ENCODE assay signal across 16 cellular contexts in the genomic region with DNA sequence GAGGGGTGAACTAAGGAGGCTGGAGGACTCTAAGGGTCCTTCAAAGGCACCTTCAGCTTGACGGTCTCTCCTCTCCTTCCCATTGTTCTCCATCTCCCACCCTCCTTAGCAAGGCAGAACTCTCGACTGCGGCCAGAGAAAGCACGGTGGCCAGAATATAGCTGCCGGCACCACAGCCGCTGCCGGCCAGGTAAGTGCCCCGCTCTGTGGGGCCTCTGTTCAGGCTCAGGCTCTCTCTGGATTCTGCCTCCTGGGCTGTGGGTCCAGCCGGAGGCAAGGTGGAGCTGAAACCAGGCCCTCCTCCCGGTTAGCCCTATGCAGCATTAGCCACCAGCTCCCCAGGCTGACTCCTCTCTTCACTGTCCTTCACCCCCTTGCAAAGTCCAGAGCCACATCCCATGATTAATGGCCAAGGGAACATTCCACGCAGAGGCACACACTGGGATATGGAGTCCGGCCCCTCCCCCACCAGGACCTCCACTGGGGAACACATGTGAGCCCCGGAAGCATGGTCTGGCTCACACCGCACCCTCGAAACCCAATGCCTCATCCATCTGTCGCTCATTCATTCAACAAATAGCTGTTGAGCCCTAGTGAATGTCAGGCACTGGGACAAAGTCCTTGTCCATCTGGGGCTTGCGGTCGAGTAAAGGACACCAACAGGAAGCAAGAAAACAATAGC.
"Had no signal": no experiment of that assay in that cellular context is flagged by ENCODE, and none has a peak within 500 bp of the region (broad histone marks: within the 10 kb centered on the region; RNA-seq: fewer than 3 reads in every experiment).

No MANE protein-coding gene starts in this region.

- DNase-seq: activated CD4-positive, alpha-beta T cell treated with anti-CD3 and anti-CD28 coated beads, Interleukin-2, amount 50 U/mL, for 48 hours; activated CD8-positive, alpha-beta memory T cell treated with anti-CD3 and anti-CD28 coated beads, Interleukin-2, amount 10 ng/mL, durations not matched to agents 7 days and 5 days; activated effector memory CD4-positive, alpha-beta T cell treated with anti-CD3 and anti-CD28 coated beads, Interleukin-2, amount 50 U/mL, for 16 hours; activated T-cell treated with anti-CD3 and anti-CD28 coated beads, Interleukin-2, amount 50 U/mL, for 24 hours; anterior cingulate cortex; esophagus squamous epithelium; foreskin fibroblast; head of caudate nucleus; ovary; stimulated activated CD4-positive, alpha-beta T cell treated with anti-CD3 and anti-CD28 coated beads, Interleukin-4, amount 100 ng/mL, for 24 hours; stimulated activated naive CD8-positive, alpha-beta T cell treated with anti-CD3 and anti-CD28 coated beads, Interleukin-15, amount 100 ng/mL, for 72 hours; T-helper 2 cell had no signal

- H3K4me1 Mint-ChIP-seq: activated CD8-positive, alpha-beta memory T cell treated with anti-CD3 and anti-CD28 coated beads, Interleukin-2, amount 10 ng/mL, durations not matched to agents 7 days and 5 days had no signal

- H3K36me3 ChIP-seq: left ventricle myocardium inferior, ovary had no signal

- H3K27ac ChIP-seq: esophagus squamous epithelium, left ventricle myocardium inferior, ovary had no signal

- H3K27ac Mint-ChIP-seq: activated CD8-positive, alpha-beta memory T cell treated with anti-CD3 and anti-CD28 coated beads, Interleukin-2, amount 10 ng/mL, durations not matched to agents 7 days and 5 days; activated naive CD8-positive, alpha-beta T cell; activated T-cell treated with anti-CD3 and anti-CD28 coated beads, Interleukin-2, amount 50 U/mL, for 24 hours had no signal

- H3K27me3 Mint-ChIP-seq: activated naive CD8-positive, alpha-beta T cell; activated T-cell treated with anti-CD3 and anti-CD28 coated beads, Interleukin-2, amount 50 U/mL, for 24 hours had no signal

- H3K36me3 Mint-ChIP-seq: activated CD8-positive, alpha-beta memory T cell treated with anti-CD3 and anti-CD28 coated beads, Interleukin-2, amount 10 ng/mL, durations not matched to agents 7 days and 5 days; activated naive CD8-positive, alpha-beta T cell had no signal

- ATAC-seq: activated CD4-positive, CD25-positive, alpha-beta regulatory T cell treated with anti-CD3 and anti-CD28 coated beads, Interleukin-2, amount 50 U/mL, for 24 hours; activated CD8-positive, alpha-beta memory T cell treated with anti-CD3 and anti-CD28 coated beads, Interleukin-2, amount 10 ng/mL, durations not matched to agents 7 days and 5 days; stimulated activated naive CD8-positive, alpha-beta T cell treated with anti-CD3 and anti-CD28 coated beads, Interleukin-15, amount 100 ng/mL, for 72 hours had no signal

- H3K9me3 ChIP-seq: esophagus squamous epithelium, left ventricle myocardium inferior, ovary had no signal

- H3K4me3 ChIP-seq: esophagus squamous epithelium, left ventricle myocardium inferior, ovary had no signal

- H3K9me3 Mint-ChIP-seq: activated T-cell treated with anti-CD3 and anti-CD28 coated beads, Interleukin-2, amount 50 U/mL, for 24 hours; neural crest cell; stimulated activated naive CD8-positive, alpha-beta T cell treated with anti-CD3 and anti-CD28 coated beads, Interleukin-15, amount 100 ng/mL, for 72 hours had no signal

- H3K4me3 Mint-ChIP-seq: activated CD8-positive, alpha-beta memory T cell treated with anti-CD3 and anti-CD28 coated beads, Interleukin-2, amount 10 ng/mL, durations not matched to agents 7 days and 5 days; activated naive CD8-positive, alpha-beta T cell; activated T-cell treated with anti-CD3 and anti-CD28 coated beads, Interleukin-2, amount 50 U/mL, for 24 hours; neural crest cell; stimulated activated naive CD8-positive, alpha-beta T cell treated with anti-CD3 and anti-CD28 coated beads, Interleukin-15, amount 100 ng/mL, for 72 hours had no signal
